ENCODE assay signal across 8 cellular contexts in genomic region chr3:52055537-52056351, GRCh38. TPM values are rescaled to one million over a fixed set of nuclear protein-coding genes. Genes with fewer than 3 reads are reported as not detected.
DNase-seq lines count a peak whose midpoint lies in the region; ATAC-seq and TF ChIP-seq lines count a peak whose summit lies in the region.

No MANE protein-coding gene starts in this region.

- H3K4me1 ChIP-seq in mammary epithelial cell (ENCODE audit: insufficient read depth, low read length), result peaks cover 66% of the 10 kb centered on the region

- intact Hi-C loops in mammary epithelial cell (cut with micrococcal nuclease), result no loop called here

- no peaks in the 10 kb centered on the region for H3K27me3 ChIP-seq in mammary epithelial cell (ENCODE audit: insufficient read depth, low read length)
- H3K27me3 ChIP-seq in kidney epithelial cell (ENCODE audit: control insufficient read depth, insufficient read depth, low read length), result no peaks in the 10 kb centered on the region

- H3K4me2 ChIP-seq in mammary epithelial cell (ENCODE audit: insufficient read depth, low read depth, low read length), result peak overlapping the region; percentile 53

- H3K9ac ChIP-seq in mammary epithelial cell (ENCODE audit: insufficient read depth, low read length), result peak overlapping the region; percentile 95

- DNase-seq in AG04449 (ENCODE audit: low read depth, low spot score) (no peak), T1000 (lab: John Stamatoyannopoulos, UW) (peak; percentile 13), mammary epithelial cell (no peak), kidney epithelial cell (ENCODE audit: low read depth) (no peak), H4 (ENCODE audit: low spot score) (no peak)
- DNase-seq in stimulated activated CD4-positive, alpha-beta T cell treated with anti-CD3 and anti-CD28 coated beads, Interleukin-4, amount 100 ng/mL, for 1 hour, result peak; percentile 51

- no peak overlapping the region for H2AFZ ChIP-seq in mammary epithelial cell (ENCODE audit: low read depth, low read length)

- CTCF ChIA-PET in AG04449 (lab: Yijun Ruan, JAX), result interaction anchor here (0.6 to 9.5 kb wide), 17 partner anchors 10 to 89 kb away, joined by 3 to 160 read pairs (median 4); no protein-coding TSS in a partner anchor
- CTCF ChIA-PET in mammary epithelial cell (lab: Charles Lee; ENCODE audit: low non-redundant PET), result no interaction called here

- TF ChIP-seq CTCF in AG04449 (IDR thresholded peaks at IDR 0.05; ENCODE audit: insufficient read depth, low read length, missing control alignments), result peak; percentile 33
- TF ChIP-seq CTCF in mammary epithelial cell (conservative IDR thresholded peaks at IDR 0.05 in 1 of 2, IDR thresholded peaks at IDR 0.05 in 1 of 2; ENCODE audit: extremely low read depth in 1 of 2, insufficient read depth in 1 of 2, low read depth in 1 of 2, low read length in 2 of 2), result peak in 1 of 2 donors; percentile 29
- TF ChIP-seq CTCF in kidney epithelial cell (IDR thresholded peaks at IDR 0.05; ENCODE audit: insufficient read depth, low read length, poor library complexity, severe bottlenecking), result no peak

- in situ Hi-C loops in mammary epithelial cell (cut with MboI; ENCODE audit: low sequenced_read_pairs in 2 of 2), result loop anchor here (10.0 kb wide), 2 partner anchors 51 to 69 kb away; no protein-coding TSS in a partner anchor

- WGBS in mammary epithelial cell (ENCODE audit: low coverage, missing lambda C conversion rate), result 5% methylated on average over 23 of the region's 94 CpGs

- dilution Hi-C loops in mammary epithelial cell (cut with HindIII; ENCODE audit: low sequenced_read_pairs), result loop anchor here (10.0 kb wide), 1 partner anchor 59 kb away; no protein-coding TSS in a partner anchor

- peak overlapping the region; percentile 92 for H3K4me3 ChIP-seq in AG04449 (ENCODE audit: low read depth, low read length)
- peak overlapping the region; percentile 75 to 81 (median 79) for H3K4me3 ChIP-seq in mammary epithelial cell (replicated peaks in 1 of 3; ENCODE audit: insufficient read depth in 1 of 3, low read depth in 2 of 3, low read length in 3 of 3)
- H3K4me3 ChIP-seq in kidney epithelial cell (ENCODE audit: low read depth, low read length), result peak overlapping the region; percentile 80

- POLR2A ChIA-PET in AG04449 (lab: Yijun Ruan, JAX), result interaction anchor here (0.6 to 2.5 kb wide), 5 partner anchors 9 to 183 kb away, joined by 3 to 31 read pairs (median 5); partner anchors contain the start of genes POC1A and TWF2

- H3K36me3 ChIP-seq in mammary epithelial cell (ENCODE audit: insufficient read depth, low read length) (peaks cover 21% of the 10 kb centered on the region), kidney epithelial cell (ENCODE audit: control insufficient read depth, insufficient read depth, low read length) (peaks cover 2% of the 10 kb centered on the region)

- ATAC-seq in GM18511 (IDR thresholded peaks at IDR 0.05; ENCODE audit: unreplicated experiment) (peak; percentile 24), HG03442 (IDR thresholded peaks at IDR 0.05; ENCODE audit: unreplicated experiment) (peak; percentile 3)

- H3K79me2 ChIP-seq in mammary epithelial cell (ENCODE audit: insufficient read depth, low read length), result peaks cover 63% of the 10 kb centered on the region

- no peaks in the 10 kb centered on the region for H4K20me1 ChIP-seq in mammary epithelial cell (ENCODE audit: insufficient read depth, low read length)

- H3K27ac ChIP-seq in mammary epithelial cell (ENCODE audit: insufficient read depth, low read depth, low read length), result peak overlapping the region; percentile 79

- no peaks in the 10 kb centered on the region for H3K9me3 ChIP-seq in mammary epithelial cell (replicated peaks; ENCODE audit: insufficient read depth, low read length)

- BruUV-seq in mammary epithelial cell (replicated peaks; lab: Mats Ljungman, UMichigan), result TSS peak; percentile 3

RNA-seq across cellular contexts. Expression of gene DUSP7, which starts 0.6 kb away (rescaled TPM):
- 100 to 1,000 TPM in 1 of 2 donors, 10 to 100 TPM in 1; 64.7 to 167 TPM for total RNA-seq in mammary epithelial cell
- 212 TPM for polyA plus RNA-seq in mammary epithelial cell
- 293 TPM for polyA minus RNA-seq in mammary epithelial cell
- 23.5 and 27.7 TPM in 2 replicates for total RNA-seq in kidney epithelial cell
- total RNA-seq in H4 (2014; rRNA removed; shearing (Covaris generic)), result 4.3 and 6.2 TPM in 2 replicates

Comparison
In these comparisons a context has a peak if more than half of its experiments do, and no peak if none do; other contexts are left out.
1. DNase-seq: peak in T1000 (single experiment) and stimulated activated CD4-positive, alpha-beta T cell treated with anti-CD3 and anti-CD28 coated beads, Interleukin-4, amount 100 ng/mL, for 1 hour (single experiment); none in AG04449 (single experiment), mammary epithelial cell (single experiment), kidney epithelial cell (single experiment) and H4 (single experiment).
2. Peak in every context shown above with its lines, with median percentiles within 50 percentile points of each other: H3K4me3 ChIP-seq.